Comparison of ENCODE assay signal across 29 cellular contexts in genomic region chr10:107733328-107733727, GRCh38.
A peak's percentile ranks its signal among the peaks of the same experiment; 100 is the strongest.
DNase-seq lines count a peak whose midpoint lies in the region; ATAC-seq and TF ChIP-seq lines count a peak whose summit lies in the region.
"Had no signal": no experiment of that assay in that cellular context is flagged by ENCODE, and none has a peak within 500 bp of the region (broad histone marks: within the 10 kb centered on the region; RNA-seq: fewer than 3 reads in every experiment).

No MANE protein-coding gene starts in this region.

- POLR2A ChIA-PET in SK-N-SH (lab: Yijun Ruan, JAX): no interaction called here

- H3K4me1 ChIP-seq in SK-N-SH (ENCODE audit: control insufficient read depth in 1 of 2, insufficient read depth in 2 of 2, low read depth in 1 of 2, low read length in 1 of 2): no peaks in the 10 kb centered on the region; a peak in 1 of 4 replicates
- no peaks in the 10 kb centered on the region for H3K4me1 ChIP-seq in heart left ventricle
- H3K4me1 ChIP-seq: A549, BE2C, left ventricle myocardium inferior, parathyroid adenoma, right atrium auricular region, testis had no signal

- no peaks in the 10 kb centered on the region for H4K20me1 ChIP-seq in SK-N-SH (ENCODE audit: insufficient read depth)

- no peaks in the 10 kb centered on the region for H3K9me2 ChIP-seq in SK-N-SH

- no peak for ATAC-seq in heart left ventricle
- ATAC-seq in GM19351 (IDR thresholded peaks at IDR 0.05; ENCODE audit: unreplicated experiment): no peak
- ATAC-seq: A549; activated CD8-positive, alpha-beta T cell treated with anti-CD3 and anti-CD28 coated beads for 36 hours; Right ventricle myocardium inferior had no signal

- H3K36me3 ChIP-seq in SK-N-SH (replicated peaks in 1 of 2; ENCODE audit: control insufficient read depth in 1 of 2, insufficient read depth in 2 of 2, low read length in 1 of 2) (no peaks in the 10 kb centered on the region), heart left ventricle (no peaks in the 10 kb centered on the region)
- H3K36me3 ChIP-seq: BE2C, cardiac muscle cell, left ventricle myocardium inferior, right atrium auricular region had no signal

- H3K9ac ChIP-seq in SK-N-SH: peak overlapping the region; percentile 33; the same call in 1 of the 2 replicates
- H3K9ac ChIP-seq: KMS-11, parathyroid adenoma had no signal

- TF ChIP-seq CTCF in SK-N-SH (IDR thresholded peaks at IDR 0.05): no peak
- no peak for TF ChIP-seq CTCF in fibroblast of the aortic adventitia (IDR thresholded peaks at IDR 0.05; ENCODE audit: insufficient read depth, low read length)
- no peak for TF ChIP-seq CTCF in heart left ventricle (IDR thresholded peaks at IDR 0.05)

- H2AFZ ChIP-seq in SK-N-SH (ENCODE audit: low read depth): no peak overlapping the region
- H2AFZ ChIP-seq: parathyroid adenoma had no signal

- 5% methylated on average over 1 of the region's 1 CpG for WGBS in SK-N-SH (ENCODE audit: low lambda C conversion rate)
- 67 to 82% (median 77%) methylated on average over 1 of the region's 1 CpG for WGBS in heart left ventricle, 4 donors

- no peak overlapping the region for H3K4me2 ChIP-seq in SK-N-SH
- H3K4me2 ChIP-seq: A549, KMS-11 had no signal

- peaks cover 24% of the 10 kb centered on the region for H3F3A ChIP-seq in SK-N-SH (replicated peaks; ENCODE audit: insufficient read depth)

- H3K79me2 ChIP-seq in SK-N-SH (ENCODE audit: insufficient read depth): no peaks in the 10 kb centered on the region
- H3K79me2 ChIP-seq: parathyroid adenoma had no signal

- TF ChIP-seq RAD21 in SK-N-SH (IDR thresholded peaks at IDR 0.05; ENCODE audit: low read length): no peak

- TF ChIP-seq EP300 in SK-N-SH (IDR thresholded peaks at IDR 0.05; ENCODE audit: borderline replicate concordance in 1 of 2, low read depth in 1 of 2, low read length in 1 of 2): no peak

- H3K9me3 ChIP-seq in SK-N-SH (no peaks in the 10 kb centered on the region), heart left ventricle (peaks cover 0 to 34% (median 17%) of the 10 kb centered on the region in 12 donors)
- H3K9me3 ChIP-seq: A549, BE2C had no signal

- CTCF ChIA-PET in SK-N-SH (lab: Yijun Ruan, JAX): no interaction called here

- H3K27ac ChIP-seq in SK-N-SH (ENCODE audit: low read depth in 2 of 2, low read length in 1 of 2) (peak overlapping the region in 1 of 2 experiments; percentile 88; a peak in 2 of 4 replicates), heart left ventricle (no peak overlapping the region)
- H3K27ac ChIP-seq: A549, cardiac muscle cell, KMS-11, left ventricle myocardium inferior, parathyroid adenoma, right atrium auricular region, testis had no signal

- peak; percentile 39 for DNase-seq in AG08395 (ENCODE audit: low spot score)
- DNase-seq in HCEC 1CT: peak; percentile 85
- DNase-seq in SK-N-SH: no peak
- DNase-seq in fibroblast of the aortic adventitia (ENCODE audit: low read depth): peak; percentile 23
- DNase-seq in heart left ventricle: no peak
- DNase-seq in activated T-cell treated with anti-CD3 and anti-CD28 coated beads for 4 hours: no peak
- no peak for DNase-seq in NCI-H146 (lab: John Stamatoyannopoulos, UW)
- DNase-seq: activated CD8-positive, alpha-beta T cell treated with anti-CD3 and anti-CD28 coated beads for 36 hours; amygdala; BE2C; CD8-positive, alpha-beta memory T cell; DMS153; effector CD4-positive, alpha-beta T cell; left ventricle myocardium inferior; NCI-H1436; NCI-H2081 treated with DMSO at 0.1 percent for 48 hours; NCI-H226; NCI-H526 treated with DMSO at 0.1 percent for 48 hours; NK-92 treated with Interleukin-12 subunit alpha and Interleukin-12 subunit beta, amount 100 ng/mL, for 24 hours; stimulated activated CD4-positive, alpha-beta T cell treated with anti-CD3 and anti-CD28 coated beads, Interleukin-1b, Interleukin-23, amount 100 ng/mL, for 48 hours; stimulated activated naive CD4-positive, alpha-beta T cell treated with Interleukin-2 at 50 U/mL for 16 hours; testis had no signal

- intact Hi-C loops in heart left ventricle (cut with DNase I): no loop called here

- no peak for TF ChIP-seq POLR2A in heart left ventricle (IDR thresholded peaks at IDR 0.05)

- H3K27me3 ChIP-seq in SK-N-SH (ENCODE audit: insufficient read depth) (no peaks in the 10 kb centered on the region), heart left ventricle (no peaks in the 10 kb centered on the region)
- H3K27me3 ChIP-seq: BE2C, cardiac muscle cell, right atrium auricular region, testis had no signal

- H3K4me3 ChIP-seq in SK-N-SH (ENCODE audit: low read depth in 2 of 2, low read length in 1 of 2) (no peak overlapping the region), fibroblast of the aortic adventitia (ENCODE audit: low read depth, low read length) (no peak overlapping the region), heart left ventricle (no peak overlapping the region)
- H3K4me3 ChIP-seq: A549, cardiac muscle cell, left ventricle myocardium inferior, right atrium auricular region, testis had no signal

TF ChIP-seq in SK-N-SH, 30 proteins besides CTCF, POLR2A, EP300 and RAD21:
- TF ChIP-seq ZBTB33 (IDR thresholded peaks at IDR 0.05; ENCODE audit: borderline replicate concordance, low read depth) (no peak), IRF3 (IDR thresholded peaks at IDR 0.05; ENCODE audit: low read depth, low read length) (no peak)

Comparison
In these comparisons a context has a peak if more than half of its experiments do, and no peak if none do; other contexts are left out.
1. DNase-seq: peak in AG08395 (single experiment), HCEC 1CT (single experiment) and fibroblast of the aortic adventitia (single experiment); none in SK-N-SH (single experiment), heart left ventricle (0 of 5), activated T-cell treated with anti-CD3 and anti-CD28 coated beads for 4 hours (single experiment) and NCI-H146 (single experiment).